Comparison of ENCODE assay signal across 1 cellular context in genomic region chr6:90586675-90587638, GRCh38.
A peak's percentile ranks its signal among the peaks of the same experiment; 100 is the strongest.
TF ChIP-seq lines count a peak whose summit lies in the region.

Gene MAP3K7, minus strand, starts transcription at chr6:90587072. Its CDS starts 189 bp downstream, at chr6:90586883.

TF ChIP-seq in GM23338, 12 proteins besides CTCF, POLR2A, EP300 and RAD21:
- TF ChIP-seq, protein P1, sequence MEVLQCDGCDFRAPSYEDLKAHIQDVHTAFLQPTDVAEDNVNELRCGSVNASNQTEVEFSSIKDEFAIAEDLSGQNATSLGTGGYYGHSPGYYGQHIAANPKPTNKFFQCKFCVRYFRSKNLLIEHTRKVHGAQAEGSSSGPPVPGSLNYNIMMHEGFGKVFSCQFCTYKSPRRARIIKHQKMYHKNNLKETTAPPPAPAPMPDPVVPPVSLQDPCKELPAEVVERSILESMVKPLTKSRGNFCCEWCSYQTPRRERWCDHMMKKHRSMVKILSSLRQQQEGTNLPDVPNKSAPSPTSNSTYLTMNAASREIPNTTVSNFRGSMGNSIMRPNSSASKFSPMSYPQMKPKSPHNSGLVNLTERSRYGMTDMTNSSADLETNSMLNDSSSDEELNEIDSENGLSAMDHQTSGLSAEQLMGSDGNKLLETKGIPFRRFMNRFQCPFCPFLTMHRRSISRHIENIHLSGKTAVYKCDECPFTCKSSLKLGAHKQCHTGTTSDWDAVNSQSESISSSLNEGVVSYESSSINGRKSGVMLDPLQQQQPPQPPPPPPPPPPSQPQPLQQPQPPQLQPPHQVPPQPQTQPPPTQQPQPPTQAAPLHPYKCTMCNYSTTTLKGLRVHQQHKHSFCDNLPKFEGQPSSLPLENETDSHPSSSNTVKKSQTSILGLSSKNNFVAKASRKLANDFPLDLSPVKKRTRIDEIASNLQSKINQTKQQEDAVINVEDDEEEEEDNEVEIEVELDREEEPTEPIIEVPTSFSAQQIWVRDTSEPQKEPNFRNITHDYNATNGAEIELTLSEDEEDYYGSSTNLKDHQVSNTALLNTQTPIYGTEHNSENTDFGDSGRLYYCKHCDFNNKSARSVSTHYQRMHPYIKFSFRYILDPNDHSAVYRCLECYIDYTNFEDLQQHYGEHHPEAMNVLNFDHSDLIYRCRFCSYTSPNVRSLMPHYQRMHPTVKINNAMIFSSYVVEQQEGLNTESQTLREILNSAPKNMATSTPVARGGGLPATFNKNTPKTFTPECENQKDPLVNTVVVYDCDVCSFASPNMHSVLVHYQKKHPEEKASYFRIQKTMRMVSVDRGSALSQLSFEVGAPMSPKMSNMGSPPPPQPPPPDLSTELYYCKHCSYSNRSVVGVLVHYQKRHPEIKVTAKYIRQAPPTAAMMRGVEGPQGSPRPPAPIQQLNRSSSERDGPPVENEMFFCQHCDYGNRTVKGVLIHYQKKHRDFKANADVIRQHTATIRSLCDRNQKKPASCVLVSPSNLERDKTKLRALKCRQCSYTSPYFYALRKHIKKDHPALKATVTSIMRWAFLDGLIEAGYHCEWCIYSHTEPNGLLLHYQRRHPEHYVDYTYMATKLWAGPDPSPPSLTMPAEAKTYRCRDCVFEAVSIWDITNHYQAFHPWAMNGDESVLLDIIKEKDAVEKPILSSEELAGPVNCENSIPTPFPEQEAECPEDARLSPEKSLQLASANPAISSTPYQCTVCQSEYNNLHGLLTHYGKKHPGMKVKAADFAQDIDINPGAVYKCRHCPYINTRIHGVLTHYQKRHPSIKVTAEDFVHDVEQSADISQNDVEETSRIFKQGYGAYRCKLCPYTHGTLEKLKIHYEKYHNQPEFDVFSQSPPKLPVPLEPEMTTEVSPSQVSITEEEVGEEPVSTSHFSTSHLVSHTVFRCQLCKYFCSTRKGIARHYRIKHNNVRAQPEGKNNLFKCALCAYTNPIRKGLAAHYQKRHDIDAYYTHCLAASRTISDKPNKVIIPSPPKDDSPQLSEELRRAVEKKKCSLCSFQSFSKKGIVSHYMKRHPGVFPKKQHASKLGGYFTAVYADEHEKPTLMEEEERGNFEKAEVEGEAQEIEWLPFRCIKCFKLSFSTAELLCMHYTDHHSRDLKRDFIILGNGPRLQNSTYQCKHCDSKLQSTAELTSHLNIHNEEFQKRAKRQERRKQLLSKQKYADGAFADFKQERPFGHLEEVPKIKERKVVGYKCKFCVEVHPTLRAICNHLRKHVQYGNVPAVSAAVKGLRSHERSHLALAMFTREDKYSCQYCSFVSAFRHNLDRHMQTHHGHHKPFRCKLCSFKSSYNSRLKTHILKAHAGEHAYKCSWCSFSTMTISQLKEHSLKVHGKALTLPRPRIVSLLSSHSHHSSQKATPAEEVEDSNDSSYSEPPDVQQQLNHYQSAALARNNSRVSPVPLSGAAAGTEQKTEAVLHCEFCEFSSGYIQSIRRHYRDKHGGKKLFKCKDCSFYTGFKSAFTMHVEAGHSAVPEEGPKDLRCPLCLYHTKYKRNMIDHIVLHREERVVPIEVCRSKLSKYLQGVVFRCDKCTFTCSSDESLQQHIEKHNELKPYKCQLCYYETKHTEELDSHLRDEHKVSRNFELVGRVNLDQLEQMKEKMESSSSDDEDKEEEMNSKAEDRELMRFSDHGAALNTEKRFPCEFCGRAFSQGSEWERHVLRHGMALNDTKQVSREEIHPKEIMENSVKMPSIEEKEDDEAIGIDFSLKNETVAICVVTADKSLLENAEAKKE (CRISPR knock-in tag; IDR thresholded peaks at IDR 0.05): no peak
- no peak for TF ChIP-seq JUNB (IDR thresholded peaks at IDR 0.05; ENCODE audit: unreplicated experiment)
- peak; percentile 99 for TF ChIP-seq CREB1 (CRISPR knock-in tag; IDR thresholded peaks at IDR 0.05; ENCODE audit: low read depth)
- no peak for TF ChIP-seq EZH2phosphoT487 (IDR thresholded peaks at IDR 0.05; ENCODE audit: unreplicated experiment)
- TF ChIP-seq POLR2AphosphoS5 (IDR thresholded peaks at IDR 0.05; ENCODE audit: low read depth): peak; percentile 76
- TF ChIP-seq, protein P2, sequence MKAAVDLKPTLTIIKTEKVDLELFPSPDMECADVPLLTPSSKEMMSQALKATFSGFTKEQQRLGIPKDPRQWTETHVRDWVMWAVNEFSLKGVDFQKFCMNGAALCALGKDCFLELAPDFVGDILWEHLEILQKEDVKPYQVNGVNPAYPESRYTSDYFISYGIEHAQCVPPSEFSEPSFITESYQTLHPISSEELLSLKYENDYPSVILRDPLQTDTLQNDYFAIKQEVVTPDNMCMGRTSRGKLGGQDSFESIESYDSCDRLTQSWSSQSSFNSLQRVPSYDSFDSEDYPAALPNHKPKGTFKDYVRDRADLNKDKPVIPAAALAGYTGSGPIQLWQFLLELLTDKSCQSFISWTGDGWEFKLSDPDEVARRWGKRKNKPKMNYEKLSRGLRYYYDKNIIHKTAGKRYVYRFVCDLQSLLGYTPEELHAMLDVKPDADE (IDR thresholded peaks at IDR 0.05): peak; percentile 87
- no peak for TF ChIP-seq STAT1 (IDR thresholded peaks at IDR 0.05; ENCODE audit: unreplicated experiment)
- TF ChIP-seq EZH2 (IDR thresholded peaks at IDR 0.05; ENCODE audit: low read depth, unreplicated experiment): no peak
- TF ChIP-seq ZNF114 (CRISPR knock-in tag; IDR thresholded peaks at IDR 0.05): no peak
- no peak for TF ChIP-seq REST (IDR thresholded peaks at IDR 0.05; ENCODE audit: unreplicated experiment)
